In the genomic region with DNA sequence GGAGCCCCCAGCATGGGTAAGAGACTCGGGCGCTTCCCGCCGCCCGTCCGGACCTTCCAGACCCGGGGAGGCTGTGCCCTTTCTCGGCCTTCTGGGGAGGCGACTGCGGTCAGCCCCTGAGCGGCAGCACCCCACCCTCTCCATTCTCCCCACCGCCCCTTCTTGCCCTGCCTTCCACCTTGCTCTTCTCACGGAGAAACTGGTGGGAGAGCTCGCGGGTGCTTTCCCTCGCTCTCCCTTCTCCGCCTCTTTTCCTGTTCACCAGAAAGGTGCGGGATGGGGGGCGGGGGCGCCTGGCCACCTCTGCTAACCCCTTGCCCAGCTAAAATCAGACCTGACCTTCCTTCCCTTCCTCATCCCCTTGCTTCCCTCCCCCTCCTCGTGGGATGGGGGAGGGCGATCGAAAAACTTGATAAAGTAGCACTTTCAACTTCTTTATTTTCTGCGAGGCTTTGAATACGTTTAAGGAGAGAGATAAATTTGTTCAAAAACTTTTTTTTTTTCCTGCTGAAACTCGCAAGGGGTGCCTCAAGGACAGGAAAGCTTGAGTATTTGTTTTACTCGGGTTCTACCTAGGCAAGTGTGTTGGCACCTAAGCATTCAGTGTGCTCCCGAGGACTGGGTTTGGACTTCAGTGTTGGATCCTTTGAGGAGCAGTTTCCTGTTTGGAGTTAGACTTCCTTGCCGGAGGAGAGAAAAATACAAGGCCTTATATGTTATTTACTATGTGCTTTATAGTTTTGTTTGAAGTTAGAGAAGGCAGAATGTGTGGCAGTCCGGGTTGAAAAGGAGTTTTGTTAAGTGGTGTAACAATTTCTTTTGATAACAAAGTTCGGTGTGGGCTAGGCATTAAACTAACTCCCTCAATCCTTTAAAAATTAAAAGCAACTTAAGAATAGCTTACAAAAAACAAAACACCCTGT, we compare ENCODE assay signal across 8 cellular contexts. TPM values are rescaled to one million over a fixed set of nuclear protein-coding genes. Genes with fewer than 3 reads are reported as not detected.
DNase-seq lines count a peak whose midpoint lies in the region; TF ChIP-seq lines count a peak whose summit lies in the region.

No MANE protein-coding gene starts in this region.

- 0% methylated on average over 23 to 31 of the region's 31 CpGs for WGBS in adrenal gland, 4 donors

- TF ChIP-seq CTCF in adrenal gland (IDR thresholded peaks at IDR 0.05): no peak

- H3K27me3 ChIP-seq in HAP-1 (ENCODE audit: low read depth) (no peaks in the 10 kb centered on the region), adrenal gland (no peaks in the 10 kb centered on the region)

- in situ Hi-C loops in HAP-1 (cut with MboI; ENCODE audit: low sequenced_read_pairs): no loop called here

- no peaks in the 10 kb centered on the region for H3K9me3 ChIP-seq in HAP-1
- H3K9me3 ChIP-seq in adrenal gland (replicated peaks in 1 of 3): no peaks in the 10 kb centered on the region

- H3K4me3 ChIP-seq in HAP-1 (peak overlapping the region; percentile 84), adrenal gland (peak overlapping the region; percentile 70 to 97 (median 84)), iPS-11a (ENCODE audit: low read depth, low read length) (peak overlapping the region; percentile 89), skeletal muscle cell (ENCODE audit: low read depth, low read length) (peak overlapping the region; percentile 84)

- peak in 1 of 2 donors; percentile 2 for TF ChIP-seq POLR2A in adrenal gland (IDR thresholded peaks at IDR 0.05)

- intact Hi-C loops in adrenal gland (cut with DNase I): no loop called here

- peak; percentile 75 for DNase-seq in NCI-H510A treated with DMSO at 0.1 percent for 48 hours (lab: John Stamatoyannopoulos, UW)
- no peak for DNase-seq in NCI-H510A (lab: John Stamatoyannopoulos, UW)
- peak; percentile 20 to 23 for DNase-seq in HAP-1 (ENCODE audit: low spot score in 2 of 2)
- peak; percentile 53 for DNase-seq in NCI-H2029 (lab: John Stamatoyannopoulos, UW)
- DNase-seq in adrenal gland: peak in 1 of 7 donors; percentile 14
- DNase-seq in skeletal muscle cell (ENCODE audit: low read depth): no peak
- no peak for DNase-seq in D341Med (ENCODE audit: low spot score)

- peaks cover 22% of the 10 kb centered on the region for H3K4me1 ChIP-seq in HAP-1
- peaks cover 7 to 21% of the 10 kb centered on the region in 2 donors for H3K4me1 ChIP-seq in adrenal gland (replicated peaks in 1 of 2)

- no peaks in the 10 kb centered on the region for H3K36me3 ChIP-seq in HAP-1 (replicated peaks)
- no peaks in the 10 kb centered on the region for H3K36me3 ChIP-seq in adrenal gland (replicated peaks in 1 of 2)

- H3K27ac ChIP-seq in adrenal gland: peak overlapping the region in 4 of 5 donors; percentile 87 to 96 (median 90)

RNA-seq across cellular contexts. Expression of a gene that starts 0.9 kb away (rescaled TPM):
- 10 to 100 TPM in 7 of 8 donors, 1 to 10 TPM in 1; 9.7 to 29.6 (median 20.2) TPM for total RNA-seq in adrenal gland
- polyA plus RNA-seq in adrenal gland: 10 to 100 TPM in 2 of 3 donors, 1 to 10 TPM in 1; 5.3 to 23.8 (median 10.5) TPM

Comparison
In these comparisons a context has a peak if more than half of its experiments do, and no peak if none do; other contexts are left out.
1. DNase-seq: peak in NCI-H510A treated with DMSO at 0.1 percent for 48 hours (single experiment), HAP-1 (2 of 2) and NCI-H2029 (single experiment); none in NCI-H510A (single experiment), skeletal muscle cell (single experiment) and D341Med (single experiment).
2. Peak in every context shown above with its lines, with median percentiles within 50 percentile points of each other: H3K4me3 ChIP-seq.